In the genomic region with DNA sequence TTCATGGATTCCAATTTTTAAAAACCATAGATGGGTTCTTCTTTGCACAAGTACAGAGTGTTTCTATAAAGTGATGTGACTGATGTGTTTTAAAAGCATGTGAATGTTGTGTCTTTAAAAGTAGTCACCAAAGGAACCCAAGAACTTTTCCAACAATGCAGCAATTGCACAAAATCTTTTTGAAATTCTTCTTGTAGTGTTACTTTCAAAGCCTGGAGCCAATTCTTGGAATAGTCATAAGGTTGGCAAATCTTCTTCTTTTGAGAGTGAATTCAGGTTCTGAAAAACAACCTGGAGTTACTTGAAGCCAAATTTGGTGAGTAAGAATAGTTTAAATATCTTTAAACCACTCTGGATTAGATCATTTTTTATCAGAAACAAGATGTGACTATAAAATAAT, we compare ENCODE assay signal across 16 cellular contexts. TPM values are rescaled to one million over a fixed set of nuclear protein-coding genes. Genes with fewer than 3 reads are reported as not detected.
DNase-seq lines count a peak whose midpoint lies in the region; ATAC-seq, FAIRE-seq and TF ChIP-seq lines count a peak whose summit lies in the region.
"Had no signal": no experiment of that assay in that cellular context is flagged by ENCODE, and none has a peak within 500 bp of the region (broad histone marks: within the 10 kb centered on the region; RNA-seq: fewer than 3 reads in every experiment).

No MANE protein-coding gene starts in this region.

- DNase-seq in IMR-90: peak; percentile 65
- DNase-seq in cerebellar cortex (ENCODE audit: low spot score): peak; percentile 8
- DNase-seq in keratinocyte (ENCODE audit: low read depth, low spot score): no peak
- no peak for DNase-seq in tibial artery
- DNase-seq in DMS153 treated with DMSO at 0.1 percent for 48 hours (lab: John Stamatoyannopoulos, UW; ENCODE audit: unreplicated experiment): no peak
- no peak for DNase-seq in ureter (ENCODE audit: low spot score)
- DNase-seq in SHP77 treated with DMSO at 0.1 percent for 48 hours (lab: John Stamatoyannopoulos, UW): no peak
- DNase-seq: activated effector memory CD4-positive, alpha-beta T cell treated with anti-CD3 and anti-CD28 coated beads, Interleukin-2, amount 50 U/mL, for 16 hours; brain microvascular endothelial cell; Karpas-422; NCI-H1436 treated with DMSO at 0.1 percent for 48 hours; SHP77; stimulated activated naive CD4-positive, alpha-beta T cell treated with Interleukin-2 at 50 U/mL for 16 hours had no signal

- no peak overlapping the region for H2BK120ac ChIP-seq in IMR-90 (ENCODE audit: low read depth, low read length)

- no peak overlapping the region for H2AK9ac ChIP-seq in IMR-90 (replicated peaks; ENCODE audit: low read depth, low read length, poor library complexity)

- no peak overlapping the region for H3K18ac ChIP-seq in IMR-90 (ENCODE audit: low read depth, low read length)

- H3K4me1 ChIP-seq in IMR-90 (ENCODE audit: control insufficient read depth, insufficient read depth, low read length): peaks cover 2% of the 10 kb centered on the region
- H3K4me1 ChIP-seq in keratinocyte (ENCODE audit: control insufficient read depth, extremely low read depth, insufficient read depth, low read length): peaks cover 16% of the 10 kb centered on the region
- peaks cover 0 to 60% (median 16%) of the 10 kb centered on the region in 4 donors for H3K4me1 ChIP-seq in tibial artery
- H3K4me1 ChIP-seq: parathyroid adenoma had no signal

- H2AFZ ChIP-seq in IMR-90 (replicated peaks; ENCODE audit: low read length, poor library complexity): no peak overlapping the region
- no peak overlapping the region for H2AFZ ChIP-seq in keratinocyte (ENCODE audit: control insufficient read depth, low read length)
- H2AFZ ChIP-seq: parathyroid adenoma had no signal

- CTCF ChIA-PET in IMR-90 (lab: Yijun Ruan, JAX): no interaction called here

- no peak overlapping the region for H2BK20ac ChIP-seq in IMR-90 (ENCODE audit: low read depth, low read length)

- no peak for TF ChIP-seq RAD21 in IMR-90 (IDR thresholded peaks at IDR 0.05; ENCODE audit: low read length)

- ATAC-seq in IMR-90 (ENCODE audit: low read depth): no peak
- ATAC-seq in HG03135 (IDR thresholded peaks at IDR 0.05; ENCODE audit: unreplicated experiment): no peak

- no TSS peak for BruUV-seq in IMR-90 (replicated peaks; lab: Mats Ljungman, UMichigan)

- no peak overlapping the region for H2BK5ac ChIP-seq in IMR-90 (ENCODE audit: low read depth, low read length, poor library complexity, severe bottlenecking)

- no peak overlapping the region for H3K56ac ChIP-seq in IMR-90 (ENCODE audit: extremely low read depth, insufficient read depth, low read length)

- peak; percentile 71 for FAIRE-seq in keratinocyte (lab: Jason Lieb, UNC)

- dilution Hi-C loops in IMR-90 (cut with HindIII; ENCODE audit: low sequenced_read_pairs, unreplicated experiment) (no loop called here), keratinocyte (cut with MboI; ENCODE audit: extremely low pct_ligation_motif_present, low sequenced_read_pairs) (no loop called here)

- no peak overlapping the region for H4K8ac ChIP-seq in IMR-90 (ENCODE audit: low read depth in 2 of 2, low read length in 2 of 2)

- H3K4me2 ChIP-seq in IMR-90 (ENCODE audit: low read depth, low read length) (no peak overlapping the region; the same call in 1 of the 2 replicates), keratinocyte (ENCODE audit: control insufficient read depth, extremely low read depth, insufficient read depth, low read depth, low read length) (peak overlapping the region; percentile 29)

- H2AK5ac ChIP-seq in IMR-90 (ENCODE audit: low read depth, low read length): no peak overlapping the region

- intact Hi-C loops in IMR-90 (cut with micrococcal nuclease) (no loop called here), tibial artery (cut with DNase I; ENCODE audit: low total_unique reads) (no loop called here)

- H3K27ac ChIP-seq in IMR-90 (ENCODE audit: insufficient read depth, low read length) (no peak overlapping the region), keratinocyte (ENCODE audit: control insufficient read depth, insufficient read depth, low read length) (peak overlapping the region; percentile 27), tibial artery (peak overlapping the region; percentile 27 to 44)
- H3K27ac ChIP-seq: brain microvascular endothelial cell, C4-2B, parathyroid adenoma had no signal

- no peak overlapping the region for H3K9ac ChIP-seq in IMR-90 (ENCODE audit: low read depth, low read length)
- H3K9ac ChIP-seq in keratinocyte (ENCODE audit: control insufficient read depth, extremely low read depth, insufficient read depth, low read length): no peak overlapping the region
- H3K9ac ChIP-seq: parathyroid adenoma had no signal

- TF ChIP-seq CTCF in IMR-90 (conservative IDR thresholded peaks at IDR 0.05; ENCODE audit: low read depth, low read length): no peak
- TF ChIP-seq CTCF in keratinocyte (optimal IDR thresholded peaks at IDR 0.05 in 1 of 3, IDR thresholded peaks at IDR 0.05 in 1 of 3, conservative IDR thresholded peaks at IDR 0.05 in 1 of 3; ENCODE audit: extremely low read depth in 1 of 3, insufficient read depth in 2 of 3, low read length in 3 of 3): no peak
- TF ChIP-seq CTCF in tibial artery (IDR thresholded peaks at IDR 0.05): no peak

- in situ Hi-C loops in IMR-90 (cut with MboI; ENCODE audit: low sequenced_read_pairs): no loop called here

- H3K79me1 ChIP-seq in IMR-90 (ENCODE audit: low read depth in 1 of 2, low read length in 2 of 2): peaks cover 16 to 53% of the 10 kb centered on the region in 2 experiments

- no peak overlapping the region for H3K4ac ChIP-seq in IMR-90 (ENCODE audit: low read depth, low read length)

- H3K36me3 ChIP-seq in IMR-90 (ENCODE audit: control insufficient read depth, insufficient read depth, low read length): peaks cover 3% of the 10 kb centered on the region
- peaks cover 14 to 16% of the 10 kb centered on the region in 2 experiments for H3K36me3 ChIP-seq in keratinocyte (ENCODE audit: control insufficient read depth in 2 of 2, extremely low read depth in 1 of 2, insufficient read depth in 2 of 2, low read length in 2 of 2)
- peaks cover 0 to 24% (median 9%) of the 10 kb centered on the region in 3 donors for H3K36me3 ChIP-seq in tibial artery

- H3K9me1 ChIP-seq in IMR-90 (ENCODE audit: insufficient read depth, low read length) (0 out of 2 replicates have a peak, but pooled peaks cover 3% of the 10 kb centered on the region), keratinocyte (ENCODE audit: control insufficient read depth, extremely low read depth, insufficient read depth, low read length) (no peaks in the 10 kb centered on the region)

- H4K91ac ChIP-seq in IMR-90 (ENCODE audit: insufficient read depth, low read depth, low read length): no peak overlapping the region

- no peak overlapping the region for H3K14ac ChIP-seq in IMR-90 (replicated peaks; ENCODE audit: low read depth, low read length)

- no peak overlapping the region for H3K23ac ChIP-seq in IMR-90 (ENCODE audit: low read depth, low read length)

- H4K20me1 ChIP-seq in IMR-90 (ENCODE audit: insufficient read depth, low read length): no peaks in the 10 kb centered on the region
- no peaks in the 10 kb centered on the region for H4K20me1 ChIP-seq in keratinocyte (ENCODE audit: control insufficient read depth, extremely low read depth, insufficient read depth, low read length)

- H2BK15ac ChIP-seq in IMR-90 (ENCODE audit: low read depth, low read length): no peak overlapping the region

- H4K5ac ChIP-seq in IMR-90 (ENCODE audit: low read depth, low read length): no peak overlapping the region

- H3K4me3 ChIP-seq in IMR-90 (ENCODE audit: insufficient read depth, low read depth, low read length) (no peak overlapping the region), keratinocyte (ENCODE audit: control insufficient read depth in 2 of 3, extremely low read depth in 1 of 3, insufficient read depth in 2 of 3, low read depth in 1 of 3, low read length in 3 of 3) (no peak overlapping the region), tibial artery (no peak overlapping the region)

- TF ChIP-seq POLR2A in IMR-90 (IDR thresholded peaks at IDR 0.05; ENCODE audit: low read depth, low read length): no peak

- POLR2A ChIA-PET in IMR-90 (lab: Charles Lee; ENCODE audit: unreplicated experiment): no interaction called here

- H3K79me2 ChIP-seq in keratinocyte (ENCODE audit: control insufficient read depth, insufficient read depth, low read length): peaks cover 72% of the 10 kb centered on the region
- H3K79me2 ChIP-seq: parathyroid adenoma had no signal

- H3K9me3 ChIP-seq in IMR-90 (ENCODE audit: control insufficient read depth, insufficient read depth, low read length) (no peaks in the 10 kb centered on the region), keratinocyte (ENCODE audit: control insufficient read depth, low read depth, low read length) (no peaks in the 10 kb centered on the region), tibial artery (no peaks in the 10 kb centered on the region)

- H3K27me3 ChIP-seq in IMR-90 (ENCODE audit: control insufficient read depth, insufficient read depth, low read length) (no peaks in the 10 kb centered on the region), keratinocyte (ENCODE audit: control insufficient read depth, extremely low read depth, insufficient read depth, low read length) (no peaks in the 10 kb centered on the region), tibial artery (no peaks in the 10 kb centered on the region)
- H3K27me3 ChIP-seq: brain microvascular endothelial cell had no signal

TF ChIP-seq in IMR-90, 13 proteins besides CTCF, POLR2A, EP300 and RAD21:
- TF ChIP-seq BHLHE40 (IDR thresholded peaks at IDR 0.05; ENCODE audit: low read depth, low read length) (no peak), CEBPB (IDR thresholded peaks at IDR 0.05; ENCODE audit: low read depth, low read length) (no peak)

RNA-seq across cellular contexts. Expression of a gene that starts 10.5 kb away (rescaled TPM):
- total RNA-seq in IMR-90 (2012; rRNA removed) (15.8 and 20.3 TPM in 2 replicates), ureter (56.7 TPM)
- polyA plus RNA-seq in IMR-90 (2012; rRNA removed) (13.9 and 15.6 TPM in 2 replicates), keratinocyte (37.6 to 45.9 TPM (median 42.9 TPM) in 3 replicates)
- polyA plus RNA-seq in IMR-90 (2012; cell fraction: cytosol; rRNA removed): 8.8 and 14.3 TPM in 2 replicates
- 8.5 and 26.6 TPM in 2 replicates for polyA plus RNA-seq in IMR-90 (2012; cell fraction: nucleus; rRNA removed; ENCODE audit: low replicate concordance)
- polyA plus RNA-seq in keratinocyte (2011; ENCODE audit: low read depth): 62.9 TPM
- 32.0 and 46.3 TPM in 2 replicates for polyA plus RNA-seq in keratinocyte (2011; cell fraction: cytosol; rRNA removed)
- polyA plus RNA-seq in keratinocyte (2011; cell fraction: nucleus; rRNA removed): 38.5 and 43.3 TPM in 2 replicates
- polyA plus RNA-seq in keratinocyte (2012; ENCODE audit: low replicate concordance): 25.5 and 51.0 TPM in 2 replicates
- 6.6 to 20.9 TPM (median 16.2 TPM) in 3 replicates for polyA minus RNA-seq in keratinocyte
- 22.4 TPM for polyA minus RNA-seq in keratinocyte (2011; cell fraction: cytosol; rRNA and poly(A)+ RNA removed)
- polyA minus RNA-seq in keratinocyte (2011; cell fraction: nucleus; rRNA and poly(A)+ RNA removed): 14.1 and 36.8 TPM in 2 replicates

Comparison
In these comparisons a context has a peak if more than half of its experiments do, and no peak if none do; other contexts are left out.
1. DNase-seq: peak in IMR-90 (single experiment) and cerebellar cortex (single experiment); none in keratinocyte (single experiment), tibial artery (0 of 2), DMS153 treated with DMSO at 0.1 percent for 48 hours (single experiment), ureter (single experiment) and SHP77 treated with DMSO at 0.1 percent for 48 hours (single experiment).